2 cellular contexts compared by ENCODE assay signal in genomic region chr5:9409413-9410089, GRCh38.
TF ChIP-seq lines count a peak whose summit lies in the region.

No MANE protein-coding gene starts in this region.

TF ChIP-seq in liver, 16 proteins besides CTCF, POLR2A, EP300 and RAD21 (continued from another document):
- TF ChIP-seq REST (IDR thresholded peaks at IDR 0.05), result peak; percentile 2
TF ChIP-seq in liver: peak in this region for 1.

TF ChIP-seq in HepG2, 621 proteins besides CTCF, POLR2A, EP300 and RAD21 (continued from another document):
- no peak for TF ChIP-seq E2F1 (CRISPR knock-in tag; IDR thresholded peaks at IDR 0.05)
- no peak for TF ChIP-seq HES4 (CRISPR knock-in tag; IDR thresholded peaks at IDR 0.05; ENCODE audit: borderline replicate concordance)
- TF ChIP-seq, protein P1, sequence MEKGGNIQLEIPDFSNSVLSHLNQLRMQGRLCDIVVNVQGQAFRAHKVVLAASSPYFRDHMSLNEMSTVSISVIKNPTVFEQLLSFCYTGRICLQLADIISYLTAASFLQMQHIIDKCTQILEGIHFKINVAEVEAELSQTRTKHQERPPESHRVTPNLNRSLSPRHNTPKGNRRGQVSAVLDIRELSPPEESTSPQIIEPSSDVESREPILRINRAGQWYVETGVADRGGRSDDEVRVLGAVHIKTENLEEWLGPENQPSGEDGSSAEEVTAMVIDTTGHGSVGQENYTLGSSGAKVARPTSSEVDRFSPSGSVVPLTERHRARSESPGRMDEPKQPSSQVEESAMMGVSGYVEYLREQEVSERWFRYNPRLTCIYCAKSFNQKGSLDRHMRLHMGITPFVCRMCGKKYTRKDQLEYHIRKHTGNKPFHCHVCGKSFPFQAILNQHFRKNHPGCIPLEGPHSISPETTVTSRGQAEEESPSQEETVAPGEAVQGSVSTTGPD (CRISPR knock-in tag; IDR thresholded peaks at IDR 0.05), result no peak
- no peak for TF ChIP-seq SRSF9 (IDR thresholded peaks at IDR 0.05; ENCODE audit: borderline replicate concordance, insufficient read depth, low read depth, low read length, poor library complexity, severe bottlenecking)
- TF ChIP-seq, protein P2, sequence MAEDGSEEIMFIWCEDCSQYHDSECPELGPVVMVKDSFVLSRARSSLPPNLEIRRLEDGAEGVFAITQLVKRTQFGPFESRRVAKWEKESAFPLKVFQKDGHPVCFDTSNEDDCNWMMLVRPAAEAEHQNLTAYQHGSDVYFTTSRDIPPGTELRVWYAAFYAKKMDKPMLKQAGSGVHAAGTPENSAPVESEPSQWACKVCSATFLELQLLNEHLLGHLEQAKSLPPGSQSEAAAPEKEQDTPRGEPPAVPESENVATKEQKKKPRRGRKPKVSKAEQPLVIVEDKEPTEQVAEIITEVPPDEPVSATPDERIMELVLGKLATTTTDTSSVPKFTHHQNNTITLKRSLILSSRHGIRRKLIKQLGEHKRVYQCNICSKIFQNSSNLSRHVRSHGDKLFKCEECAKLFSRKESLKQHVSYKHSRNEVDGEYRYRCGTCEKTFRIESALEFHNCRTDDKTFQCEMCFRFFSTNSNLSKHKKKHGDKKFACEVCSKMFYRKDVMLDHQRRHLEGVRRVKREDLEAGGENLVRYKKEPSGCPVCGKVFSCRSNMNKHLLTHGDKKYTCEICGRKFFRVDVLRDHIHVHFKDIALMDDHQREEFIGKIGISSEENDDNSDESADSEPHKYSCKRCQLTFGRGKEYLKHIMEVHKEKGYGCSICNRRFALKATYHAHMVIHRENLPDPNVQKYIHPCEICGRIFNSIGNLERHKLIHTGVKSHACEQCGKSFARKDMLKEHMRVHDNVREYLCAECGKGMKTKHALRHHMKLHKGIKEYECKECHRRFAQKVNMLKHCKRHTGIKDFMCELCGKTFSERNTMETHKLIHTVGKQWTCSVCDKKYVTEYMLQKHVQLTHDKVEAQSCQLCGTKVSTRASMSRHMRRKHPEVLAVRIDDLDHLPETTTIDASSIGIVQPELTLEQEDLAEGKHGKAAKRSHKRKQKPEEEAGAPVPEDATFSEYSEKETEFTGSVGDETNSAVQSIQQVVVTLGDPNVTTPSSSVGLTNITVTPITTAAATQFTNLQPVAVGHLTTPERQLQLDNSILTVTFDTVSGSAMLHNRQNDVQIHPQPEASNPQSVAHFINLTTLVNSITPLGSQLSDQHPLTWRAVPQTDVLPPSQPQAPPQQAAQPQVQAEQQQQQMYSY (CRISPR knock-in tag; IDR thresholded peaks at IDR 0.05), result no peak
- no peak for TF ChIP-seq ELF3 (CRISPR knock-in tag; IDR thresholded peaks at IDR 0.05)
